Comparison of ENCODE assay signal across 1 cellular context in genomic region chr1:114113801-114114750, GRCh38.
TF ChIP-seq lines count a peak whose summit lies in the region.

No MANE protein-coding gene starts in this region.

TF ChIP-seq in K562, 482 proteins besides CTCF, POLR2A, EP300 and RAD21 (continued from another document):
- no peak for TF ChIP-seq CCNT2 (IDR thresholded peaks at IDR 0.05; ENCODE audit: borderline replicate concordance, extremely low read depth, insufficient read length, low read depth, low read length)
- no peak for TF ChIP-seq ZNF146 (CRISPR knock-in tag; IDR thresholded peaks at IDR 0.05; ENCODE audit: unreplicated experiment)
- TF ChIP-seq MYBL2 (IDR thresholded peaks at IDR 0.05; ENCODE audit: low read depth), result no peak
- no peak for TF ChIP-seq MYBL2 (CRISPR knock-in tag; IDR thresholded peaks at IDR 0.05; ENCODE audit: borderline replicate concordance)
- TF ChIP-seq RUNX1 (IDR thresholded peaks at IDR 0.05; ENCODE audit: low read depth), result no peak
- TF ChIP-seq BCOR (IDR thresholded peaks at IDR 0.05), result no peak
- TF ChIP-seq NFIX (CRISPR knock-in tag; IDR thresholded peaks at IDR 0.05; ENCODE audit: low read depth), result no peak
- no peak for TF ChIP-seq HDGF (IDR thresholded peaks at IDR 0.05)
- peak; percentile 59 for TF ChIP-seq ZNF316 (IDR thresholded peaks at IDR 0.05)
- TF ChIP-seq NCOA1 (IDR thresholded peaks at IDR 0.05; ENCODE audit: low read depth), result no peak
- no peak for TF ChIP-seq CC2D1A (IDR thresholded peaks at IDR 0.05)
- TF ChIP-seq RAD51 (IDR thresholded peaks at IDR 0.05; ENCODE audit: borderline replicate concordance, low read depth), result no peak
- TF ChIP-seq FOXJ3 (CRISPR knock-in tag; IDR thresholded peaks at IDR 0.05), result no peak
- TF ChIP-seq DACH1 (IDR thresholded peaks at IDR 0.05; ENCODE audit: partially characterized antibody), result no peak
- TF ChIP-seq NFE2 (IDR thresholded peaks at IDR 0.05; ENCODE audit: low read depth), result peak; percentile 53
- TF ChIP-seq HOMEZ (CRISPR knock-in tag; IDR thresholded peaks at IDR 0.05), result no peak
- peak; percentile 46; the same call in 1 of the 2 replicates for TF ChIP-seq VEZF1 (CRISPR knock-in tag; IDR thresholded peaks at IDR 0.05)
- TF ChIP-seq NFE2L1 (tag; IDR thresholded peaks at IDR 0.05; ENCODE audit: borderline replicate concordance, low read depth), result peak; percentile 20; the same call in 1 of the 2 replicates
- TF ChIP-seq ZC3H8 (IDR thresholded peaks at IDR 0.05), result no peak
- TF ChIP-seq PYGO2 (tag; IDR thresholded peaks at IDR 0.05), result no peak
- no peak for TF ChIP-seq EZH2 (IDR thresholded peaks at IDR 0.05; ENCODE audit: borderline replicate concordance, low read depth, low read length)
- no peak for TF ChIP-seq ZNF347 (CRISPR knock-in tag; IDR thresholded peaks at IDR 0.05; ENCODE audit: low read depth)
- TF ChIP-seq IRF1 (CRISPR knock-in tag; IDR thresholded peaks at IDR 0.05; ENCODE audit: borderline replicate concordance), result no peak
- peak; percentile 29; the same call in 1 of the 2 replicates for TF ChIP-seq MAFK (IDR thresholded peaks at IDR 0.05; ENCODE audit: low read length)
- no peak for TF ChIP-seq ETS2 (tag; IDR thresholded peaks at IDR 0.05; ENCODE audit: borderline replicate concordance, poor library complexity, severe bottlenecking)
- no peak for TF ChIP-seq RBM15 (IDR thresholded peaks at IDR 0.05; ENCODE audit: insufficient read depth, low read length)
- no peak for TF ChIP-seq HLTF (IDR thresholded peaks at IDR 0.05)
- TF ChIP-seq PRDM10 (IDR thresholded peaks at IDR 0.05; ENCODE audit: partially characterized antibody), result peak; percentile 90
- TF ChIP-seq RFX7 (CRISPR knock-in tag; IDR thresholded peaks at IDR 0.05), result no peak
- TF ChIP-seq HEY1 (CRISPR knock-in tag; IDR thresholded peaks at IDR 0.05; ENCODE audit: borderline replicate concordance), result no peak
- no peak for TF ChIP-seq CBX3 (IDR thresholded peaks at IDR 0.05; ENCODE audit: borderline replicate concordance in 1 of 2, low read length in 2 of 2)
- peak; percentile 65 for TF ChIP-seq PKNOX1 (IDR thresholded peaks at IDR 0.05)
- TF ChIP-seq XRCC4 (IDR thresholded peaks at IDR 0.05; ENCODE audit: extremely low read depth, insufficient read depth, insufficient read length), result no peak
- TF ChIP-seq MED1 (CRISPR knock-in tag; IDR thresholded peaks at IDR 0.05; ENCODE audit: borderline replicate concordance), result no peak
- TF ChIP-seq THRB (CRISPR knock-in tag; conservative IDR thresholded peaks at IDR 0.05), result no peak
- 0 out of 2 replicates have a peak, but pooled peaks have one; percentile 24 for TF ChIP-seq FOSL1 (tag; conservative IDR thresholded peaks at IDR 0.05)
- TF ChIP-seq MTA1 (IDR thresholded peaks at IDR 0.05; ENCODE audit: borderline replicate concordance), result no peak
- TF ChIP-seq RCOR1 (IDR thresholded peaks at IDR 0.05; ENCODE audit: borderline replicate concordance in 1 of 2, low read depth in 2 of 2, low read length in 2 of 2), result no peak
- no peak for TF ChIP-seq MITF (IDR thresholded peaks at IDR 0.05)
- TF ChIP-seq ELK1 (CRISPR knock-in tag; IDR thresholded peaks at IDR 0.05), result no peak
- no peak for TF ChIP-seq ETV1 (tag; conservative IDR thresholded peaks at IDR 0.05; ENCODE audit: low read depth)
- no peak for TF ChIP-seq BHLHE40 (IDR thresholded peaks at IDR 0.05; ENCODE audit: low read length)
- no peak for TF ChIP-seq L3MBTL2 (IDR thresholded peaks at IDR 0.05)
- 0 out of 2 replicates have a peak, but pooled peaks have one; percentile 18 for TF ChIP-seq FOXK1 (CRISPR knock-in tag; IDR thresholded peaks at IDR 0.05; ENCODE audit: borderline replicate concordance)
- peak; percentile 72 for TF ChIP-seq C11orf30 (IDR thresholded peaks at IDR 0.05; ENCODE audit: low read depth)
- no peak for TF ChIP-seq ZNF561 (CRISPR knock-in tag; conservative IDR thresholded peaks at IDR 0.05)
- TF ChIP-seq PATZ1 (CRISPR knock-in tag; IDR thresholded peaks at IDR 0.05; ENCODE audit: borderline replicate concordance), result no peak
- peak; percentile 92 for TF ChIP-seq MAFG (tag; conservative IDR thresholded peaks at IDR 0.05)
- TF ChIP-seq ZMIZ1 (IDR thresholded peaks at IDR 0.05; ENCODE audit: low read depth in 2 of 2, low read length in 2 of 2), result no peak
